Comparison of ENCODE assay signal across 8 cellular contexts in the genomic region with DNA sequence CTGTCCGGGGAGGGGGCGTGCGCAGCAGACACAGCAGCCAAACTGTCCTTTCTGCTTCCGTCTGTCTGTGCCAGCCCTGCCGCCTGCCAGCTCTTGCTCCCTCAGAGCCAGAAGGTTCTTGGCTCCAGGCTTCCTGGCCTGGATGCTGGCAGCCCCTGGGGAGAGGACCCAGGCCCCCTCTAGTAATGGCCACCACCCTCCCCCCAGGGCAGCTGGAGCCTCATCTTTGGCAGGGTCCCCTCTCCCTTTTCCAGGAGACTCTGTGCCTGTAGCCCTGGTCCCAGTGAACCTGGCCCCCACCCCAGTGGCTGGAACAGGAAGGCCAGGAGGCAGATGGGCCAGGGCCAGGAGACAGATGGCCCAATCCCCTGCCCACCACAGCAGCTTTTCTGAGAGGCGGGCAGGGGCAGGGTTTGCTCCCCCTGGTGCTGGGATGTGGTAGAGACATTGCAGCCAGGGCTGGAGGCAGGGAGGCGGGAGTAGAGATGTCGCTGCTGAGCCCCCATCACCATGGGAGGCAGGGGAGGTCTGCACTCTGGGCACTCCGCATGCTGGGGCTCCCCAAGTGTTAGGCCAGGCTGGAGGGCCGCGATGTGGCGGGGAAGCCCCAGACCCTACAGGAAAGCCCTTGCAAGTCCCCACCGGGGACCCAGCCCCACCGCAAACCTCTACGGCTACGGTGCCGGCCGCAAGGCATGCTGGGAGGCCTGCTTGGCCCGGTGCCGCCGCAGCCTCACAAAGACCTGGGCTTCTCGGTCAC. TPM values are rescaled to one million over a fixed set of nuclear protein-coding genes. Genes with fewer than 3 reads are reported as not detected.
A peak's percentile ranks its signal among the peaks of the same experiment; 100 is the strongest.
DNase-seq lines count a peak whose midpoint lies in the region; ATAC-seq, FAIRE-seq and TF ChIP-seq lines count a peak whose summit lies in the region.

No MANE protein-coding gene starts in this region.

- intact Hi-C loops in CD4-positive, alpha-beta memory T cell (cut with micrococcal nuclease) = loop anchor here (1.0 kb wide), 2 partner anchors 42 to 63 kb away; no protein-coding TSS in a partner anchor

- no peaks in the 10 kb centered on the region for H3K27me3 ChIP-seq in CD4-positive, alpha-beta memory T cell (ENCODE audit: insufficient read depth, low read length)
- H3K27me3 ChIP-seq in gastroesophageal sphincter (no peaks in the 10 kb centered on the region), parathyroid adenoma (ENCODE audit: control insufficient read depth, insufficient read depth, low read length) (no peaks in the 10 kb centered on the region)

- peak; percentile 81 for ATAC-seq in gastroesophageal sphincter

- H3K4me2 ChIP-seq in parathyroid adenoma (ENCODE audit: low read length) = no peak overlapping the region

- no peaks in the 10 kb centered on the region for H3K9me3 Mint-ChIP-seq in CD4-positive, alpha-beta memory T cell
- no peaks in the 10 kb centered on the region for H3K9me3 Mint-ChIP-seq in activated naive CD4-positive, alpha-beta T cell treated with anti-CD3 and anti-CD28 coated beads, Interleukin-2, amount 10 ng/mL, durations not matched to agents 7 days and 5 days

- WGBS in gastroesophageal sphincter (ENCODE audit: low coverage in 1 of 2), 2 donors = 49 to 54% methylated on average over 4 to 6 of the region's 22 CpGs

- H3K4me3 Mint-ChIP-seq in CD4-positive, alpha-beta memory T cell = peak overlapping the region; percentile 17 to 73 (median 56)
- H3K4me3 Mint-ChIP-seq in activated naive CD4-positive, alpha-beta T cell treated with anti-CD3 and anti-CD28 coated beads, Interleukin-2, amount 10 ng/mL, durations not matched to agents 7 days and 5 days = peak overlapping the region; percentile 18

- H3K27me3 Mint-ChIP-seq in CD4-positive, alpha-beta memory T cell = no peaks in the 10 kb centered on the region
- H3K27me3 Mint-ChIP-seq in activated naive CD4-positive, alpha-beta T cell treated with anti-CD3 and anti-CD28 coated beads, Interleukin-2, amount 10 ng/mL, durations not matched to agents 7 days and 5 days = no peaks in the 10 kb centered on the region

- CTCF ChIA-PET in CD4-positive, alpha-beta memory T cell (lab: Charles Lee; ENCODE audit: partially characterized antibody) = interaction anchor here (0.7 to 3.9 kb wide), 16 partner anchors 8 to 77 kb away, joined by 3 to 25 read pairs (median 5); a partner anchor contains a TSS
- CTCF ChIA-PET in activated naive CD4-positive, alpha-beta T cell treated with anti-CD3 and anti-CD28 coated beads, Interleukin-2, amount 10 ng/mL, durations not matched to agents 7 days and 5 days (lab: Charles Lee) = interaction anchor here (0.8 to 7.5 kb wide), 15 partner anchors 10 to 74 kb away, joined by 3 to 59 read pairs (median 7); a partner anchor contains a TSS

- H3K36me3 Mint-ChIP-seq in CD4-positive, alpha-beta memory T cell = peaks cover 8 to 34% of the 10 kb centered on the region in 2 donors
- H3K36me3 Mint-ChIP-seq in activated naive CD4-positive, alpha-beta T cell treated with anti-CD3 and anti-CD28 coated beads, Interleukin-2, amount 10 ng/mL, durations not matched to agents 7 days and 5 days = peaks cover 31% of the 10 kb centered on the region

- no peak for TF ChIP-seq EP300 in gastroesophageal sphincter (IDR thresholded peaks at IDR 0.05)

- H3K9me3 ChIP-seq in CD4-positive, alpha-beta memory T cell (ENCODE audit: control insufficient read depth in 1 of 2, low read length in 2 of 2) = no peaks in the 10 kb centered on the region
- H3K9me3 ChIP-seq in gastroesophageal sphincter = no peaks in the 10 kb centered on the region
- no peaks in the 10 kb centered on the region for H3K9me3 ChIP-seq in parathyroid adenoma (ENCODE audit: control insufficient read depth, low read length)

- H3K9ac ChIP-seq in parathyroid adenoma = no peak overlapping the region

- POLR2A ChIA-PET in CD4-positive, alpha-beta memory T cell (lab: Charles Lee; ENCODE audit: partially characterized antibody) = interaction anchor here (0.9 to 26.2 kb wide), 11 partner anchors 17 to 160 kb away, joined by 3 to 556 read pairs (median 6); a partner anchor contains a TSS

- peaks cover 5 to 24% (median 14%) of the 10 kb centered on the region in 4 donors for H3K4me1 Mint-ChIP-seq in CD4-positive, alpha-beta memory T cell
- peaks cover 29% of the 10 kb centered on the region for H3K4me1 Mint-ChIP-seq in activated naive CD4-positive, alpha-beta T cell treated with anti-CD3 and anti-CD28 coated beads, Interleukin-2, amount 10 ng/mL, durations not matched to agents 7 days and 5 days

- H3K27ac Mint-ChIP-seq in CD4-positive, alpha-beta memory T cell = peak overlapping the region; percentile 66 to 91 (median 83)
- H3K27ac Mint-ChIP-seq in activated naive CD4-positive, alpha-beta T cell treated with anti-CD3 and anti-CD28 coated beads, Interleukin-2, amount 10 ng/mL, durations not matched to agents 7 days and 5 days = peak overlapping the region; percentile 90

- peaks cover 28% of the 10 kb centered on the region for H3K36me3 ChIP-seq in CD4-positive, alpha-beta memory T cell (ENCODE audit: insufficient read depth, low read length)
- H3K36me3 ChIP-seq in gastroesophageal sphincter (peaks cover 0 to 63% of the 10 kb centered on the region in 2 donors), parathyroid adenoma (ENCODE audit: control insufficient read depth, insufficient read depth, low read length) (no peaks in the 10 kb centered on the region)

- no peaks in the 10 kb centered on the region for H3K79me2 ChIP-seq in parathyroid adenoma

- TF ChIP-seq CTCF in gastroesophageal sphincter (IDR thresholded peaks at IDR 0.05) (peak in 3 of 4 experiments; percentile 75 to 84 (median 75)), parathyroid adenoma (IDR thresholded peaks at IDR 0.05) (peak; percentile 54)

- TF ChIP-seq POLR2A in gastroesophageal sphincter (IDR thresholded peaks at IDR 0.05) = no peak

- peak overlapping the region; percentile 59 for H3K27ac ChIP-seq in CD4-positive, alpha-beta memory T cell (ENCODE audit: low read depth, low read length)
- H3K27ac ChIP-seq in gastroesophageal sphincter (peak overlapping the region; percentile 26 to 85 (median 81)), parathyroid adenoma (peak overlapping the region; percentile 45)

- H3K4me3 ChIP-seq in CD4-positive, alpha-beta memory T cell (ENCODE audit: low read length in 2 of 2) = no peak overlapping the region
- peak overlapping the region; percentile 18 to 48 for H3K4me3 ChIP-seq in gastroesophageal sphincter
- no peak overlapping the region for H3K4me3 ChIP-seq in parathyroid adenoma (ENCODE audit: low read depth, low read length)

- H3K4me1 ChIP-seq in CD4-positive, alpha-beta memory T cell (ENCODE audit: insufficient read depth, low read length) = peaks cover 26% of the 10 kb centered on the region
- H3K4me1 ChIP-seq in gastroesophageal sphincter (peaks cover 0 to 53% (median 15%) of the 10 kb centered on the region in 3 donors), parathyroid adenoma (peaks cover 11% of the 10 kb centered on the region)

- peak; percentile 91 for FAIRE-seq in urothelium cell line (lab: Jason Lieb, UNC)

- peak; percentile 55 to 80 (median 71) for DNase-seq in CD4-positive, alpha-beta memory T cell
- DNase-seq in HuH-7.5 (ENCODE audit: low spot score) = peak; percentile 89
- peak; percentile 87 to 91 for DNase-seq in SHP77 (lab: John Stamatoyannopoulos, UW)
- DNase-seq in activated naive CD4-positive, alpha-beta T cell treated with anti-CD3 and anti-CD28 coated beads, Interleukin-2, amount 10 ng/mL, durations not matched to agents 7 days and 5 days = peak; percentile 77
- DNase-seq in urothelium cell line (ENCODE audit: low spot score) = peak; percentile 60
- no peak for DNase-seq in KG1 (lab: John Stamatoyannopoulos, UW)

- H2AFZ ChIP-seq in parathyroid adenoma = peak overlapping the region; percentile 72

RNA-seq across cellular contexts. Expression of a gene that starts 16.7 kb away (rescaled TPM):
- 100 to 1,000 TPM; 161 to 171 TPM for total RNA-seq in CD4-positive, alpha-beta memory T cell
- polyA plus RNA-seq in CD4-positive, alpha-beta memory T cell = 10 to 100 TPM; 39.6 to 78.9 TPM
- total RNA-seq in gastroesophageal sphincter = 10 to 100 TPM in 1 of 4 donors, 1 to 10 TPM in 3; 2.6 to 10.8 (median 5.6) TPM

RNA-seq across cellular contexts. Expression of a gene that starts 27.7 kb away (rescaled TPM):
- 100 to 1,000 TPM; 159 to 160 TPM for total RNA-seq in CD4-positive, alpha-beta memory T cell
- polyA plus RNA-seq in CD4-positive, alpha-beta memory T cell = 100 to 1,000 TPM in 1 of 2 donors, 10 to 100 TPM in 1; 80.3 to 127 TPM
- 10 to 100 TPM; 50.0 to 83.9 (median 57.6) TPM for total RNA-seq in gastroesophageal sphincter

RNA-seq across cellular contexts. Expression of a gene that starts 42.9 kb away (rescaled TPM):
- total RNA-seq in CD4-positive, alpha-beta memory T cell = 10 to 100 TPM; 45.8 to 48.1 TPM
- polyA plus RNA-seq in CD4-positive, alpha-beta memory T cell = 10 to 100 TPM; 22.2 to 22.9 TPM
- 10 to 100 TPM in 3 of 4 donors, 1 to 10 TPM in 1; 9.8 to 41.6 (median 21.0) TPM for total RNA-seq in gastroesophageal sphincter

RNA-seq across cellular contexts. Expression of a gene that starts 50.9 kb away (rescaled TPM):
- total RNA-seq in CD4-positive, alpha-beta memory T cell = 10 to 100 TPM; 17.5 to 22.6 TPM
- 10 to 100 TPM; 11.2 to 26.8 TPM for polyA plus RNA-seq in CD4-positive, alpha-beta memory T cell
- 100 to 1,000 TPM in 1 of 4 donors, 10 to 100 TPM in 3; 21.0 to 146 (median 40.8) TPM for total RNA-seq in gastroesophageal sphincter

Comparison
In these comparisons a context has a peak if more than half of its experiments do, and no peak if none do; other contexts are left out.
1. H3K4me3 ChIP-seq: peak in gastroesophageal sphincter (2 of 2); none in CD4-positive, alpha-beta memory T cell (0 of 2) and parathyroid adenoma (single experiment).
2. RNA of a gene that starts 16.7 kb away (total RNA-seq): 161 to 171 TPM in CD4-positive, alpha-beta memory T cell; 2.6 to 10.8 TPM in gastroesophageal sphincter; every median in the first group is over 10 times any median in the second.
3. Peak in every context shown above with its lines, with median percentiles within 50 percentile points of each other: H3K27ac ChIP-seq.